16 cellular contexts compared by ENCODE assay signal in the genomic region with DNA sequence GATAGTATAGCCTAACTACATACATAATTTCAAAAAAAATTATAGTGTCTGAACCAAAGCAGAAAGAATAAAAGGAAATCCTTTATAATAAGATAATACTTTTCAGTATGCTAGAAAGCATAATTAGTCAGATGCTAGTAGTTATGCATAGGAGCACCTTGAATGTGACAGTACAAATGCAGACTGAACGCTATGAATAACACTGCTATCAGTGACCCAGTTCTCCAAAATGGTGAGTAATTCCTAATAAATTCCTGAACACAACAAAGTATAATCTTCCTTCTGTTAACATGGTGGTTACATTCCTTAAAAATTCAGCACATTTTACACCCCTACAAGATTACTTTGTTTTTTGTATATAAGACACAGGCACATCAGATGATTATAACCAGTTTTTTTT. TPM values are rescaled to one million over a fixed set of nuclear protein-coding genes. Genes with fewer than 3 reads are reported as not detected.
A peak's percentile ranks its signal among the peaks of the same experiment; 100 is the strongest.
DNase-seq lines count a peak whose midpoint lies in the region; ATAC-seq, FAIRE-seq and TF ChIP-seq lines count a peak whose summit lies in the region.
"Had no signal": no experiment of that assay in that cellular context is flagged by ENCODE, and none has a peak within 500 bp of the region (broad histone marks: within the 10 kb centered on the region; RNA-seq: fewer than 3 reads in every experiment).

No MANE protein-coding gene starts in this region.

- H3K9ac ChIP-seq in HCT116 (ENCODE audit: low read length): no peak overlapping the region

- FAIRE-seq in urothelium cell line (lab: Jason Lieb, UNC): no peak

- no peaks in the 10 kb centered on the region for H4K20me1 ChIP-seq in HCT116 (ENCODE audit: insufficient read depth)

- CTCF ChIA-PET in HCT116 (lab: Charles Lee): no interaction called here

- TF ChIP-seq CTCF in HCT116 (IDR thresholded peaks at IDR 0.05 in 2 of 3, conservative IDR thresholded peaks at IDR 0.05 in 1 of 3; ENCODE audit: borderline replicate concordance in 1 of 3, insufficient read depth in 1 of 3, low read depth in 2 of 3, low read length in 2 of 3) (no peak), neural crest cell (conservative IDR thresholded peaks at IDR 0.05) (no peak)

- H3K4me1 ChIP-seq in HCT116 (ENCODE audit: control insufficient read depth in 1 of 2, insufficient read depth in 2 of 2, low read length in 2 of 2): peaks cover 14 to 32% of the 10 kb centered on the region in 2 experiments

- TF ChIP-seq RAD21 in HCT116 (IDR thresholded peaks at IDR 0.05; ENCODE audit: low read depth): no peak

- no peak for DNase-seq in activated T-cell treated with anti-CD3 and anti-CD28 coated beads, Interleukin-2, amount 50 U/mL, for 24 hours
- no peak for DNase-seq in activated T-cell treated with anti-CD3 and anti-CD28 coated beads, Interleukin-2, amount 50 U/mL, for 1 hour
- DNase-seq in HCT116 (ENCODE audit: low read depth, low spot score): no peak
- no peak for DNase-seq in activated T-helper 2 cell treated with anti-CD3 and anti-CD28 coated beads, Interferon-gamma antibody, Interleukin-2, Interleukin-4, amounts not matched to agents 10 μg/mL and 5 μg/mL and 100 μg/mL, durations not matched to agents 14 hours and 24 hours and 36 hours (ENCODE audit: low spot score)
- DNase-seq in neural crest cell (ENCODE audit: low read depth, low spot score): no peak
- no peak for DNase-seq in pons (ENCODE audit: low spot score)
- no peak for DNase-seq in urothelium cell line (ENCODE audit: low spot score)
- DNase-seq: Kasumi-1, NCI-H1436 treated with DMSO at 0.1 percent for 48 hours, WERI-Rb-1 had no signal

- intact Hi-C loops in HCT116 (cut with micrococcal nuclease): no loop called here
- intact Hi-C loops in activated T-helper 2 cell treated with anti-CD3 and anti-CD28 coated beads, Interferon-gamma antibody, Interleukin-2, Interleukin-4, amounts not matched to agents 10 μg/mL and 5 μg/mL and 100 μg/mL, durations not matched to agents 14 hours and 24 hours and 36 hours (cut with micrococcal nuclease): loop anchor here (5.0 kb wide), 1 partner anchor 109 kb away; no protein-coding TSS in a partner anchor

- POLR2A ChIA-PET in HCT116 (lab: Charles Lee): no interaction called here

- TF ChIP-seq POLR2A in HCT116 (IDR thresholded peaks at IDR 0.05; ENCODE audit: borderline replicate concordance, extremely low read depth, insufficient read depth, insufficient read length): no peak

- ATAC-seq in HCT116 (no peak), GM21515 (IDR thresholded peaks at IDR 0.05; ENCODE audit: unreplicated experiment) (no peak)

- no peak overlapping the region for H3K27ac Mint-ChIP-seq in activated T-cell treated with anti-CD3 and anti-CD28 coated beads, Interleukin-2, amount 50 U/mL, for 24 hours
- H3K27ac Mint-ChIP-seq in activated T-helper 2 cell treated with anti-CD3 and anti-CD28 coated beads, Interferon-gamma antibody, Interleukin-2, Interleukin-4, amounts not matched to agents 10 μg/mL and 5 μg/mL and 100 μg/mL, durations not matched to agents 14 hours and 24 hours and 36 hours: no peak overlapping the region
- H3K27ac Mint-ChIP-seq in neural crest cell (ENCODE audit: unreplicated experiment): no peak overlapping the region

- H3K27me3 Mint-ChIP-seq in activated T-cell treated with anti-CD3 and anti-CD28 coated beads, Interleukin-2, amount 50 U/mL, for 24 hours: no peaks in the 10 kb centered on the region
- peaks cover 4% of the 10 kb centered on the region for H3K27me3 Mint-ChIP-seq in activated T-helper 2 cell treated with anti-CD3 and anti-CD28 coated beads, Interferon-gamma antibody, Interleukin-2, Interleukin-4, amounts not matched to agents 10 μg/mL and 5 μg/mL and 100 μg/mL, durations not matched to agents 14 hours and 24 hours and 36 hours (ENCODE audit: low read depth)
- no peaks in the 10 kb centered on the region for H3K27me3 Mint-ChIP-seq in neural crest cell (ENCODE audit: low read depth)

- no TSS peak for BruUV-seq in HCT116 (replicated peaks; lab: Mats Ljungman, UMichigan)

- H3K9me2 ChIP-seq in HCT116 (ENCODE audit: insufficient read depth): no peaks in the 10 kb centered on the region

- H3K4me3 Mint-ChIP-seq in activated T-cell treated with anti-CD3 and anti-CD28 coated beads, Interleukin-2, amount 50 U/mL, for 24 hours: peak overlapping the region; percentile 99
- peak overlapping the region; percentile 15 for H3K4me3 Mint-ChIP-seq in activated T-helper 2 cell treated with anti-CD3 and anti-CD28 coated beads, Interferon-gamma antibody, Interleukin-2, Interleukin-4, amounts not matched to agents 10 μg/mL and 5 μg/mL and 100 μg/mL, durations not matched to agents 14 hours and 24 hours and 36 hours (ENCODE audit: low read depth)
- H3K4me3 Mint-ChIP-seq in neural crest cell: peak overlapping the region; percentile 98

- peaks cover 47% of the 10 kb centered on the region for H3K36me3 Mint-ChIP-seq in activated T-cell treated with anti-CD3 and anti-CD28 coated beads, Interleukin-2, amount 50 U/mL, for 24 hours (ENCODE audit: low read depth)
- peaks cover 39% of the 10 kb centered on the region for H3K36me3 Mint-ChIP-seq in activated T-helper 2 cell treated with anti-CD3 and anti-CD28 coated beads, Interferon-gamma antibody, Interleukin-2, Interleukin-4, amounts not matched to agents 10 μg/mL and 5 μg/mL and 100 μg/mL, durations not matched to agents 14 hours and 24 hours and 36 hours (ENCODE audit: low read depth)
- peaks cover 3% of the 10 kb centered on the region for H3K36me3 Mint-ChIP-seq in neural crest cell (ENCODE audit: low read depth)

- H3K9me3 ChIP-seq in HCT116 (ENCODE audit: control insufficient read depth in 1 of 2, insufficient read depth in 1 of 2, low read depth in 1 of 2, low read length in 2 of 2): no peaks in the 10 kb centered on the region
- H3K9me3 ChIP-seq: thoracic aorta had no signal

- no peak overlapping the region for H2AFZ ChIP-seq in HCT116 (ENCODE audit: low read depth, low read length, poor library complexity, severe bottlenecking)

- H3K36me3 ChIP-seq in HCT116 (ENCODE audit: control insufficient read depth in 1 of 2, insufficient read depth in 2 of 2, low read length in 2 of 2): peaks cover 0 to 3% of the 10 kb centered on the region in 2 experiments; a peak in 2 of 4 replicates

- no peaks in the 10 kb centered on the region for H3K27me3 ChIP-seq in HCT116 (ENCODE audit: insufficient read depth, low read length)
- H3K27me3 ChIP-seq: hepatocyte had no signal

- H3K4me1 Mint-ChIP-seq in activated T-cell treated with anti-CD3 and anti-CD28 coated beads, Interleukin-2, amount 50 U/mL, for 24 hours (ENCODE audit: low read depth): peaks cover 54% of the 10 kb centered on the region
- peaks cover 30% of the 10 kb centered on the region for H3K4me1 Mint-ChIP-seq in activated T-helper 2 cell treated with anti-CD3 and anti-CD28 coated beads, Interferon-gamma antibody, Interleukin-2, Interleukin-4, amounts not matched to agents 10 μg/mL and 5 μg/mL and 100 μg/mL, durations not matched to agents 14 hours and 24 hours and 36 hours (ENCODE audit: low read depth)
- peaks cover 43% of the 10 kb centered on the region for H3K4me1 Mint-ChIP-seq in neural crest cell

- no peak overlapping the region; a peak in 1 of 4 replicates for H3K4me3 ChIP-seq in HCT116 (replicated peaks in 1 of 2; ENCODE audit: low read depth in 1 of 2, low read length in 2 of 2)

- H3K27ac ChIP-seq in HCT116 (ENCODE audit: low read depth, low read length): no peak overlapping the region
- H3K27ac ChIP-seq: HL-60, WERI-Rb-1 had no signal

- peak overlapping the region; percentile 87; the same call in 1 of the 2 replicates for H3K4me2 ChIP-seq in HCT116 (ENCODE audit: low read length)

- RAD21 ChIA-PET in HCT116 (lab: Charles Lee; ENCODE audit: low non-redundant PET in 1 of 2, low total read pairs in 2 of 2, uncharacterized antibody in 2 of 2, unreplicated experiment in 2 of 2): no interaction called here

- peaks cover 43% of the 10 kb centered on the region for H3K79me2 ChIP-seq in HCT116 (ENCODE audit: insufficient read depth, low read length)

- no peaks in the 10 kb centered on the region for H3K9me3 Mint-ChIP-seq in activated T-cell treated with anti-CD3 and anti-CD28 coated beads, Interleukin-2, amount 50 U/mL, for 24 hours
- H3K9me3 Mint-ChIP-seq in activated T-helper 2 cell treated with anti-CD3 and anti-CD28 coated beads, Interferon-gamma antibody, Interleukin-2, Interleukin-4, amounts not matched to agents 10 μg/mL and 5 μg/mL and 100 μg/mL, durations not matched to agents 14 hours and 24 hours and 36 hours: no peaks in the 10 kb centered on the region
- no peaks in the 10 kb centered on the region for H3K9me3 Mint-ChIP-seq in neural crest cell

TF ChIP-seq in HCT116, 20 proteins besides CTCF, POLR2A, EP300 and RAD21:
- no peak for TF ChIP-seq JUND (IDR thresholded peaks at IDR 0.05)

RNA-seq across cellular contexts. Expression of a gene that starts 1.2 kb away (rescaled TPM):
- total RNA-seq in HCT116 (2021; ENCODE audit: unreplicated experiment) (19.5 TPM), neural crest cell (33.1 and 34.1 TPM in 2 replicates)
- polyA plus RNA-seq in HCT116 (2012): 7.6 and 8.2 TPM in 2 replicates
- 43.8 and 46.0 TPM in 2 replicates for total RNA-seq in activated T-helper 2 cell treated with anti-CD3 and anti-CD28 coated beads, Interferon-gamma antibody, Interleukin-2, Interleukin-4, amounts not matched to agents 10 μg/mL and 5 μg/mL and 100 μg/mL, durations not matched to agents 14 hours and 24 hours and 36 hours

RNA-seq across cellular contexts. Expression of a gene that starts 4.1 kb away (rescaled TPM):
- total RNA-seq in HCT116 (2021; ENCODE audit: unreplicated experiment) (63.7 TPM), neural crest cell (67.0 and 68.2 TPM in 2 replicates)
- 29.9 and 39.4 TPM in 2 replicates for polyA plus RNA-seq in HCT116 (2012)
- total RNA-seq in activated T-helper 2 cell treated with anti-CD3 and anti-CD28 coated beads, Interferon-gamma antibody, Interleukin-2, Interleukin-4, amounts not matched to agents 10 μg/mL and 5 μg/mL and 100 μg/mL, durations not matched to agents 14 hours and 24 hours and 36 hours: 63.4 and 69.2 TPM in 2 replicates

RNA-seq across cellular contexts. Expression of a gene that starts 17.4 kb away (rescaled TPM):
- total RNA-seq in HCT116 (2021; ENCODE audit: unreplicated experiment) (30.3 TPM), neural crest cell (46.7 and 50.7 TPM in 2 replicates)
- polyA plus RNA-seq in HCT116 (2012): 21.2 and 30.3 TPM in 2 replicates
- total RNA-seq in activated T-helper 2 cell treated with anti-CD3 and anti-CD28 coated beads, Interferon-gamma antibody, Interleukin-2, Interleukin-4, amounts not matched to agents 10 μg/mL and 5 μg/mL and 100 μg/mL, durations not matched to agents 14 hours and 24 hours and 36 hours: 2.9 and 3.3 TPM in 2 replicates

RNA-seq across cellular contexts. Expression of a gene that starts 20.8 kb away (rescaled TPM):
- total RNA-seq in HCT116 (2021; ENCODE audit: unreplicated experiment) (0.69 TPM), neural crest cell (not detected in 2 replicates)
- polyA plus RNA-seq in HCT116 (2012): not detected in 2 replicates
- not detected in 2 replicates for total RNA-seq in activated T-helper 2 cell treated with anti-CD3 and anti-CD28 coated beads, Interferon-gamma antibody, Interleukin-2, Interleukin-4, amounts not matched to agents 10 μg/mL and 5 μg/mL and 100 μg/mL, durations not matched to agents 14 hours and 24 hours and 36 hours
- total RNA-seq: hepatocyte, NCI-H460, renal cortical epithelial cell, thoracic aorta had no signal
- polyA plus RNA-seq: hepatocyte had no signal

RNA-seq across cellular contexts. Expression of a gene that starts 44.0 kb away (rescaled TPM):
- not detected for total RNA-seq in HCT116 (2021; ENCODE audit: unreplicated experiment)
- not detected in 2 replicates for polyA plus RNA-seq in HCT116 (2012)
- not detected in 2 replicates for total RNA-seq in activated T-helper 2 cell treated with anti-CD3 and anti-CD28 coated beads, Interferon-gamma antibody, Interleukin-2, Interleukin-4, amounts not matched to agents 10 μg/mL and 5 μg/mL and 100 μg/mL, durations not matched to agents 14 hours and 24 hours and 36 hours
- total RNA-seq in neural crest cell: not detected in 2 replicates
- total RNA-seq: hepatocyte, NCI-H460, renal cortical epithelial cell, thoracic aorta had no signal
- polyA plus RNA-seq: hepatocyte had no signal

Comparison
In these comparisons a context has a peak if more than half of its experiments do, and no peak if none do; other contexts are left out.
1. H3K4me3 Mint-ChIP-seq: peak in every context shown above with its lines; median percentile 99 in activated T-cell treated with anti-CD3 and anti-CD28 coated beads, Interleukin-2, amount 50 U/mL, for 24 hours; 98 in neural crest cell; 15 in activated T-helper 2 cell treated with anti-CD3 and anti-CD28 coated beads, Interferon-gamma antibody, Interleukin-2, Interleukin-4, amounts not matched to agents 10 μg/mL and 5 μg/mL and 100 μg/mL, durations not matched to agents 14 hours and 24 hours and 36 hours.